ENCODE assay signal across 15 cellular contexts in the genomic region with DNA sequence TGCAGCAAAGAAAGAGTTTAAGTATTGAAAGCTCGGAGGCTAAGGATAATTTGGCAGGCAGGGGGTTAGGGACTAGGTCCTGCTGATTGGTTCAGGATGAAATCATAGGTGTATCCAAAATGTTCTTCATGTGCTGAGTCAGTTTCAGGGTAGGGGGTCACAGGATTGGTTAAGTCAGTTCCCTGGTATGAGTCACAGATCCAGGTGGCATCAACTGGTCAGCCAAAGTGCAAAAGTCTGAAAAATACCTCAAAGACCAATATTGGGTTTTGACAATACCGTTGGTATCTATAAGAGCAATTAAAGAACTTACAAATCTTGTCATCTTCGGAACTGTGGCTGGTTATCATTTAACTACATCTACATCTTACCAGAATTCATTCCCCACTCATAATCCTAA. TPM values are rescaled to one million over a fixed set of nuclear protein-coding genes. Genes with fewer than 3 reads are reported as not detected.
DNase-seq lines count a peak whose midpoint lies in the region; ATAC-seq and TF ChIP-seq lines count a peak whose summit lies in the region.
"Had no signal": no experiment of that assay in that cellular context is flagged by ENCODE, and none has a peak within 500 bp of the region (broad histone marks: within the 10 kb centered on the region; RNA-seq: fewer than 3 reads in every experiment).

No MANE protein-coding gene starts in this region.

- no peak overlapping the region for H2BK12ac ChIP-seq in mesenchymal stem cell (ENCODE audit: low read length in 2 of 2)

- no peak overlapping the region for H2BK120ac ChIP-seq in mesenchymal stem cell (ENCODE audit: low read depth, low read length)

- no peak overlapping the region for H4K8ac ChIP-seq in mesenchymal stem cell (ENCODE audit: low read length)

- no peaks in the 10 kb centered on the region for H3K79me1 ChIP-seq in mesenchymal stem cell (replicated peaks; ENCODE audit: low read length, poor library complexity, severe bottlenecking)

- no peak for TF ChIP-seq CTCF in CD8-positive, alpha-beta T cell (IDR thresholded peaks at IDR 0.05)
- TF ChIP-seq CTCF in activated CD8-positive, alpha-beta T cell treated with anti-CD3 and anti-CD28 coated beads for 36 hours (IDR thresholded peaks at IDR 0.05) = no peak
- no peak for TF ChIP-seq CTCF in esophagus muscularis mucosa (IDR thresholded peaks at IDR 0.05)

- H2AK5ac ChIP-seq in mesenchymal stem cell (ENCODE audit: low read length, severe bottlenecking) = no peak overlapping the region

- no peak for DNase-seq in CD8-positive, alpha-beta T cell
- peak; percentile 26 for DNase-seq in activated CD8-positive, alpha-beta T cell treated with anti-CD3 and anti-CD28 coated beads for 36 hours
- no peak for DNase-seq in mesenchymal stem cell
- no peak for DNase-seq in GM03348 (ENCODE audit: low spot score)
- DNase-seq in esophagus muscularis mucosa (ENCODE audit: extremely low spot score) = no peak
- DNase-seq: BE2C; H7; NCI-H2171; stimulated activated CD4-positive, alpha-beta T cell treated with anti-CD3 and anti-CD28 coated beads, Interleukin-4, amount 100 ng/mL, for 1 hour had no signal

- H2AFZ ChIP-seq in mesenchymal stem cell (ENCODE audit: low read depth, low read length) = no peak overlapping the region

- no peaks in the 10 kb centered on the region for H3K9me3 ChIP-seq in CD8-positive, alpha-beta T cell (ENCODE audit: low read length)
- H3K9me3 ChIP-seq in mesenchymal stem cell (ENCODE audit: control insufficient read depth, low read length) = no peaks in the 10 kb centered on the region
- no peaks in the 10 kb centered on the region for H3K9me3 ChIP-seq in esophagus muscularis mucosa
- H3K9me3 ChIP-seq: BE2C, MG63 had no signal

- H3K4me2 ChIP-seq in mesenchymal stem cell (ENCODE audit: low read length, poor library complexity, severe bottlenecking) = no peak overlapping the region

- H3K36me3 ChIP-seq in CD8-positive, alpha-beta T cell (ENCODE audit: insufficient read depth, low read length) = no peaks in the 10 kb centered on the region
- H3K36me3 ChIP-seq in mesenchymal stem cell (ENCODE audit: control insufficient read depth in 1 of 2, insufficient read depth in 2 of 2, low read depth in 1 of 2, low read length in 2 of 2) (no peaks in the 10 kb centered on the region), esophagus muscularis mucosa (no peaks in the 10 kb centered on the region)
- H3K36me3 ChIP-seq: BE2C, MG63 had no signal

- ATAC-seq in CD8-positive, alpha-beta T cell = no peak
- ATAC-seq in GM21619 (IDR thresholded peaks at IDR 0.05; ENCODE audit: unreplicated experiment) (peak; percentile 4), GM19452 (IDR thresholded peaks at IDR 0.05; ENCODE audit: unreplicated experiment) (no peak), HG02973 (IDR thresholded peaks at IDR 0.05; ENCODE audit: unreplicated experiment) (no peak)
- ATAC-seq in activated CD8-positive, alpha-beta T cell treated with anti-CD3 and anti-CD28 coated beads for 36 hours = peak; percentile 19

- no peak overlapping the region for H3K4ac ChIP-seq in mesenchymal stem cell (ENCODE audit: low read depth in 1 of 2, low read length in 2 of 2)

- no peak overlapping the region for H3K23ac ChIP-seq in mesenchymal stem cell (ENCODE audit: low read length in 2 of 2)

- H3K4me1 Mint-ChIP-seq in CD8-positive, alpha-beta T cell (ENCODE audit: low read depth) = peaks cover 55% of the 10 kb centered on the region
- H3K4me1 Mint-ChIP-seq in activated CD8-positive, alpha-beta T cell treated with anti-CD3 and anti-CD28 coated beads for 36 hours (ENCODE audit: low read depth) = peaks cover 50% of the 10 kb centered on the region
- H3K4me1 Mint-ChIP-seq: nephron had no signal

- peak overlapping the region; percentile 1 for H3K4me3 ChIP-seq in CD8-positive, alpha-beta T cell (ENCODE audit: low read depth, low read length)
- H3K4me3 ChIP-seq in mesenchymal stem cell (ENCODE audit: insufficient read depth in 1 of 2, low read depth in 1 of 2, low read length in 2 of 2) (no peak overlapping the region), esophagus muscularis mucosa (no peak overlapping the region)
- H3K4me3 ChIP-seq: MG63, SK-N-MC had no signal

- peak overlapping the region; percentile 9 for H3K27ac ChIP-seq in CD8-positive, alpha-beta T cell (ENCODE audit: low read depth, low read length)
- H3K27ac ChIP-seq in mesenchymal stem cell (ENCODE audit: low read length, poor library complexity, severe bottlenecking) = no peak overlapping the region
- H3K27ac ChIP-seq in esophagus muscularis mucosa (replicated peaks in 1 of 4) = no peak overlapping the region
- H3K27ac ChIP-seq: SK-N-MC had no signal

- CTCF ChIA-PET in CD8-positive, alpha-beta T cell (lab: Charles Lee) = interaction anchor here (0.6 to 4.7 kb wide), 10 partner anchors 8 to 66 kb away, joined by 3 to 49 read pairs (median 4); no protein-coding TSS in a partner anchor
- CTCF ChIA-PET in activated CD8-positive, alpha-beta T cell treated with anti-CD3 and anti-CD28 coated beads for 36 hours (lab: Charles Lee) = interaction anchor here (0.8 to 3.9 kb wide), 13 partner anchors 12 to 93 kb away, joined by 3 to 53 read pairs (median 5); no protein-coding TSS in a partner anchor

- H3K14ac ChIP-seq in mesenchymal stem cell (ENCODE audit: low read length in 2 of 2) = no peak overlapping the region

- H3K9me3 Mint-ChIP-seq in CD8-positive, alpha-beta T cell = no peaks in the 10 kb centered on the region
- H3K9me3 Mint-ChIP-seq in activated CD8-positive, alpha-beta T cell treated with anti-CD3 and anti-CD28 coated beads for 36 hours = peaks cover 3% of the 10 kb centered on the region
- H3K9me3 Mint-ChIP-seq: nephron had no signal

- no peak for TF ChIP-seq POLR2A in esophagus muscularis mucosa (IDR thresholded peaks at IDR 0.05; ENCODE audit: low read depth)

- no peak overlapping the region for H2BK15ac ChIP-seq in mesenchymal stem cell (ENCODE audit: low read depth, poor library complexity, severe bottlenecking)

- no peaks in the 10 kb centered on the region for H3K27me3 ChIP-seq in CD8-positive, alpha-beta T cell (ENCODE audit: insufficient read depth, low read length)
- H3K27me3 ChIP-seq in mesenchymal stem cell (ENCODE audit: control insufficient read depth in 1 of 2, insufficient read depth in 1 of 2, low read length in 2 of 2) = no peaks in the 10 kb centered on the region
- no peaks in the 10 kb centered on the region for H3K27me3 ChIP-seq in esophagus muscularis mucosa
- H3K27me3 ChIP-seq: BE2C, MG63 had no signal

- POLR2A ChIA-PET in CD8-positive, alpha-beta T cell (lab: Charles Lee) = interaction anchor here (0.6 to 3.4 kb wide), 9 partner anchors 11 to 862 kb away, joined by 3 to 33 read pairs (median 7); a partner anchor contains a TSS
- POLR2A ChIA-PET in activated CD8-positive, alpha-beta T cell treated with anti-CD3 and anti-CD28 coated beads for 36 hours (lab: Charles Lee) = interaction anchor here (1.4 to 3.8 kb wide), 5 partner anchors 10 to 30 kb away, joined by 3 to 21 read pairs (median 5); no protein-coding TSS in a partner anchor

- peak overlapping the region; percentile 95 for H3K27ac Mint-ChIP-seq in CD8-positive, alpha-beta T cell
- H3K27ac Mint-ChIP-seq in activated CD8-positive, alpha-beta T cell treated with anti-CD3 and anti-CD28 coated beads for 36 hours = peak overlapping the region; percentile 90
- H3K27ac Mint-ChIP-seq: nephron had no signal

- no peak overlapping the region for H4K91ac ChIP-seq in mesenchymal stem cell (ENCODE audit: low read length)

- WGBS in mesenchymal stem cell = 94% methylated on average over 3 of the region's 3 CpGs
- WGBS in esophagus muscularis mucosa = 90% methylated on average over 3 of the region's 3 CpGs

- H3K4me3 Mint-ChIP-seq in CD8-positive, alpha-beta T cell = peak overlapping the region; percentile 46
- H3K4me3 Mint-ChIP-seq in activated CD8-positive, alpha-beta T cell treated with anti-CD3 and anti-CD28 coated beads for 36 hours = peak overlapping the region; percentile 38
- H3K4me3 Mint-ChIP-seq: nephron had no signal

- intact Hi-C loops in CD8-positive, alpha-beta T cell (cut with DNase I, micrococcal nuclease) = loop anchor here (2.0 kb wide), 3 partner anchors 13 to 43 kb away; no protein-coding TSS in a partner anchor
- intact Hi-C loops in activated CD8-positive, alpha-beta T cell treated with anti-CD3 and anti-CD28 coated beads for 36 hours (cut with micrococcal nuclease) = loop anchor here (2.0 kb wide), 2 partner anchors 47 to 101 kb away; no protein-coding TSS in a partner anchor
- intact Hi-C loops in esophagus muscularis mucosa (cut with DNase I) = loop anchor here (5.0 kb wide), 1 partner anchor 89 kb away; no protein-coding TSS in a partner anchor

- no peaks in the 10 kb centered on the region for H3K36me3 Mint-ChIP-seq in CD8-positive, alpha-beta T cell
- H3K36me3 Mint-ChIP-seq in activated CD8-positive, alpha-beta T cell treated with anti-CD3 and anti-CD28 coated beads for 36 hours (ENCODE audit: low read depth) = no peaks in the 10 kb centered on the region

- peaks cover 33% of the 10 kb centered on the region for H3K4me1 ChIP-seq in CD8-positive, alpha-beta T cell (ENCODE audit: insufficient read depth, low read length)
- H3K4me1 ChIP-seq in mesenchymal stem cell (ENCODE audit: control insufficient read depth, insufficient read depth, low read depth, low read length) (no peaks in the 10 kb centered on the region), esophagus muscularis mucosa (peaks cover 0 to 10% (median 0%) of the 10 kb centered on the region in 4 donors)
- H3K4me1 ChIP-seq: BE2C had no signal

- no peak for TF ChIP-seq EP300 in esophagus muscularis mucosa (IDR thresholded peaks at IDR 0.05)

- peak overlapping the region; percentile 62 for H3K9ac ChIP-seq in mesenchymal stem cell (ENCODE audit: low read length)

- no peak overlapping the region for H3K18ac ChIP-seq in mesenchymal stem cell (ENCODE audit: low read depth in 1 of 2, low read length in 2 of 2)

- H2BK5ac ChIP-seq in mesenchymal stem cell (ENCODE audit: low read depth, low read length, poor library complexity, severe bottlenecking) = no peak overlapping the region

- no peaks in the 10 kb centered on the region for H3K27me3 Mint-ChIP-seq in CD8-positive, alpha-beta T cell (ENCODE audit: low read depth)
- H3K27me3 Mint-ChIP-seq in activated CD8-positive, alpha-beta T cell treated with anti-CD3 and anti-CD28 coated beads for 36 hours = no peaks in the 10 kb centered on the region

RNA-seq across cellular contexts. Expression of a gene that starts 25.6 kb away (rescaled TPM):
- 1 to 10 TPM; 5.2 to 6.0 TPM for total RNA-seq in CD8-positive, alpha-beta T cell
- total RNA-seq in activated CD8-positive, alpha-beta T cell treated with anti-CD3 and anti-CD28 coated beads for 36 hours = 1 to 10 TPM; 2.8 to 3.2 TPM
- 2.1 TPM for polyA plus RNA-seq in mesenchymal stem cell (2013, experiment 1 of 2)
- 1.8 TPM for polyA plus RNA-seq in mesenchymal stem cell (2013, experiment 2 of 2)
- 10 to 100 TPM; 24.1 to 63.5 (median 34.3) TPM for total RNA-seq in esophagus muscularis mucosa

Comparison
In these comparisons a context has a peak if more than half of its experiments do, and no peak if none do; other contexts are left out.
1. ATAC-seq: peak in GM21619 (single experiment) and activated CD8-positive, alpha-beta T cell treated with anti-CD3 and anti-CD28 coated beads for 36 hours (single experiment); none in CD8-positive, alpha-beta T cell (single experiment), GM19452 (single experiment) and HG02973 (single experiment).